In genomic region chr10:67793313-67793712, GRCh38 we compare ENCODE assay signal across 28 cellular contexts. TPM values are rescaled to one million over a fixed set of nuclear protein-coding genes. Genes with fewer than 3 reads are reported as not detected.
A peak's percentile ranks its signal among the peaks of the same experiment; 100 is the strongest.
DNase-seq lines count a peak whose midpoint lies in the region; ATAC-seq, FAIRE-seq and TF ChIP-seq lines count a peak whose summit lies in the region.
"Had no signal": no experiment of that assay in that cellular context is flagged by ENCODE, and none has a peak within 500 bp of the region (broad histone marks: within the 10 kb centered on the region; RNA-seq: fewer than 3 reads in every experiment).

No MANE protein-coding gene starts in this region.

- DNase-seq in activated CD8-positive, alpha-beta T cell treated with anti-CD3 and anti-CD28 coated beads, Interleukin-2, amount 10 ng/mL, durations not matched to agents 7 days and 5 days, result peak; percentile 4
- no peak for DNase-seq in activated CD8-positive, alpha-beta T cell treated with anti-CD3 and anti-CD28 coated beads for 36 hours
- no peak for DNase-seq in HEK293T (ENCODE audit: extremely low spot score)
- peak; percentile 33 for DNase-seq in bronchial epithelial cell (ENCODE audit: low read depth)
- peak; percentile 50 for DNase-seq in renal cortical epithelial cell (ENCODE audit: low read depth)
- DNase-seq in WTC11 (ENCODE audit: low spot score), result no peak
- DNase-seq in mucosa of gallbladder (ENCODE audit: low spot score), result no peak
- DNase-seq: activated CD4-positive, alpha-beta T cell treated with anti-CD3 and anti-CD28 coated beads for 4 hours; activated effector memory CD4-positive, alpha-beta T cell treated with anti-CD3 and anti-CD28 coated beads, Interleukin-2, amount 50 U/mL, for 16 hours; activated T-cell treated with anti-CD3 and anti-CD28 coated beads, Interleukin-2, amount 50 U/mL, for 24 hours; DMS 273 treated with DMSO at 0.1 percent for 48 hours; esophagus squamous epithelium; lower lobe of right lung; naive thymus-derived CD8-positive, alpha-beta T cell; NCI-H1092; NCI-H187; nucleus accumbens; SHP77; transverse colon had no signal

- H3K27me3 ChIP-seq in bronchial epithelial cell (ENCODE audit: control insufficient read depth, insufficient read depth, low read length), result no peaks in the 10 kb centered on the region
- H3K27me3 ChIP-seq: BLaER1, esophagus squamous epithelium, transverse colon had no signal

- H3K4me3 Mint-ChIP-seq in activated CD8-positive, alpha-beta T cell treated with anti-CD3 and anti-CD28 coated beads, Interleukin-2, amount 10 ng/mL, durations not matched to agents 7 days and 5 days, result no peak overlapping the region
- H3K4me3 Mint-ChIP-seq in activated CD8-positive, alpha-beta T cell treated with anti-CD3 and anti-CD28 coated beads for 36 hours, result no peak overlapping the region
- H3K4me3 Mint-ChIP-seq in WTC11, result no peak overlapping the region
- H3K4me3 Mint-ChIP-seq: activated T-cell treated with anti-CD3 and anti-CD28 coated beads, Interleukin-2, amount 50 U/mL, for 24 hours; naive thymus-derived CD8-positive, alpha-beta T cell; stimulated activated memory B cell treated with anti-CD40 and anti-IgM and Interleukin-4, amounts not matched to agents 10 μg/mL and 1 μg/mL and 100 μg/mL, for 72 hours had no signal

- no peak for TF ChIP-seq CTCF in activated CD8-positive, alpha-beta T cell treated with anti-CD3 and anti-CD28 coated beads for 36 hours (IDR thresholded peaks at IDR 0.05)
- TF ChIP-seq CTCF in bronchial epithelial cell (IDR thresholded peaks at IDR 0.05; ENCODE audit: insufficient read depth, low read length, severe bottlenecking) (no peak), WTC11 (IDR thresholded peaks at IDR 0.05) (no peak)

- no peaks in the 10 kb centered on the region for H3K9me3 Mint-ChIP-seq in activated CD8-positive, alpha-beta T cell treated with anti-CD3 and anti-CD28 coated beads, Interleukin-2, amount 10 ng/mL, durations not matched to agents 7 days and 5 days (ENCODE audit: insufficient read depth)
- H3K9me3 Mint-ChIP-seq in activated CD8-positive, alpha-beta T cell treated with anti-CD3 and anti-CD28 coated beads for 36 hours, result no peaks in the 10 kb centered on the region
- no peaks in the 10 kb centered on the region for H3K9me3 Mint-ChIP-seq in WTC11
- H3K9me3 Mint-ChIP-seq: activated T-cell treated with anti-CD3 and anti-CD28 coated beads, Interleukin-2, amount 50 U/mL, for 24 hours; naive thymus-derived CD8-positive, alpha-beta T cell; stimulated activated memory B cell treated with anti-CD40 and anti-IgM and Interleukin-4, amounts not matched to agents 10 μg/mL and 1 μg/mL and 100 μg/mL, for 72 hours had no signal

- FAIRE-seq in bronchial epithelial cell (lab: Jason Lieb, UNC), result no peak
- FAIRE-seq: endometrium, frontal cortex, GM12892 had no signal

- H3K27ac Mint-ChIP-seq in activated CD8-positive, alpha-beta T cell treated with anti-CD3 and anti-CD28 coated beads, Interleukin-2, amount 10 ng/mL, durations not matched to agents 7 days and 5 days, result no peak overlapping the region
- H3K27ac Mint-ChIP-seq in activated CD8-positive, alpha-beta T cell treated with anti-CD3 and anti-CD28 coated beads for 36 hours, result no peak overlapping the region
- H3K27ac Mint-ChIP-seq in WTC11, result no peak overlapping the region; the same call in 1 of the 2 replicates
- H3K27ac Mint-ChIP-seq: activated T-cell treated with anti-CD3 and anti-CD28 coated beads, Interleukin-2, amount 50 U/mL, for 24 hours; naive thymus-derived CD8-positive, alpha-beta T cell; stimulated activated memory B cell treated with anti-CD40 and anti-IgM and Interleukin-4, amounts not matched to agents 10 μg/mL and 1 μg/mL and 100 μg/mL, for 72 hours had no signal

- CTCF ChIA-PET in activated CD8-positive, alpha-beta T cell treated with anti-CD3 and anti-CD28 coated beads, Interleukin-2, amount 10 ng/mL, durations not matched to agents 7 days and 5 days (lab: Charles Lee), result no interaction called here
- CTCF ChIA-PET in activated CD8-positive, alpha-beta T cell treated with anti-CD3 and anti-CD28 coated beads for 36 hours (lab: Charles Lee), result no interaction called here
- CTCF ChIA-PET in HEK293T (lab: Yijun Ruan, JAX), result no interaction called here
- CTCF ChIA-PET in WTC11 (lab: Charles Lee), result no interaction called here

- no peak for ATAC-seq in activated CD8-positive, alpha-beta T cell treated with anti-CD3 and anti-CD28 coated beads, Interleukin-2, amount 10 ng/mL, durations not matched to agents 7 days and 5 days
- no peak for ATAC-seq in activated CD8-positive, alpha-beta T cell treated with anti-CD3 and anti-CD28 coated beads for 36 hours
- ATAC-seq in WTC11 (no peak), HG03439 (IDR thresholded peaks at IDR 0.05; ENCODE audit: unreplicated experiment) (no peak)
- ATAC-seq: HCT116; lower lobe of right lung; naive thymus-derived CD8-positive, alpha-beta T cell; Panc1; stimulated activated memory B cell treated with anti-CD40 and anti-IgM and Interleukin-4, amounts not matched to agents 10 μg/mL and 1 μg/mL and 100 μg/mL, for 72 hours had no signal

- intact Hi-C loops in activated CD8-positive, alpha-beta T cell treated with anti-CD3 and anti-CD28 coated beads for 36 hours (cut with micrococcal nuclease), result no loop called here

- POLR2A ChIA-PET in activated CD8-positive, alpha-beta T cell treated with anti-CD3 and anti-CD28 coated beads, Interleukin-2, amount 10 ng/mL, durations not matched to agents 7 days and 5 days (lab: Charles Lee), result no interaction called here
- POLR2A ChIA-PET in activated CD8-positive, alpha-beta T cell treated with anti-CD3 and anti-CD28 coated beads for 36 hours (lab: Charles Lee), result no interaction called here
- POLR2A ChIA-PET in HEK293T (lab: Yijun Ruan, JAX) (interaction anchor here (0.8 kb wide), 1 partner anchor 43 kb away, joined by 4 read pairs; no protein-coding TSS in a partner anchor), WTC11 (lab: Charles Lee) (no interaction called here)

- H3K36me3 ChIP-seq in bronchial epithelial cell (ENCODE audit: control insufficient read depth, insufficient read depth, low read length), result no peaks in the 10 kb centered on the region
- H3K36me3 ChIP-seq: BLaER1, esophagus squamous epithelium, lower lobe of right lung, prostate gland, transverse colon had no signal

- no peaks in the 10 kb centered on the region for H3K36me3 Mint-ChIP-seq in activated CD8-positive, alpha-beta T cell treated with anti-CD3 and anti-CD28 coated beads, Interleukin-2, amount 10 ng/mL, durations not matched to agents 7 days and 5 days (ENCODE audit: low read depth)
- no peaks in the 10 kb centered on the region for H3K36me3 Mint-ChIP-seq in activated CD8-positive, alpha-beta T cell treated with anti-CD3 and anti-CD28 coated beads for 36 hours (ENCODE audit: low read depth)
- H3K36me3 Mint-ChIP-seq in WTC11, result no peaks in the 10 kb centered on the region
- H3K36me3 Mint-ChIP-seq: naive thymus-derived CD8-positive, alpha-beta T cell; stimulated activated memory B cell treated with anti-CD40 and anti-IgM and Interleukin-4, amounts not matched to agents 10 μg/mL and 1 μg/mL and 100 μg/mL, for 72 hours had no signal

- no peak overlapping the region for H3K4me3 ChIP-seq in bronchial epithelial cell (ENCODE audit: low read depth, low read length)
- H3K4me3 ChIP-seq: BLaER1, esophagus squamous epithelium, lower lobe of right lung, prostate gland, transverse colon had no signal

- peaks cover 31% of the 10 kb centered on the region for H3K4me1 Mint-ChIP-seq in activated CD8-positive, alpha-beta T cell treated with anti-CD3 and anti-CD28 coated beads, Interleukin-2, amount 10 ng/mL, durations not matched to agents 7 days and 5 days (ENCODE audit: low read depth)
- peaks cover 28% of the 10 kb centered on the region for H3K4me1 Mint-ChIP-seq in activated CD8-positive, alpha-beta T cell treated with anti-CD3 and anti-CD28 coated beads for 36 hours (ENCODE audit: low read depth)
- peaks cover 46% of the 10 kb centered on the region for H3K4me1 Mint-ChIP-seq in WTC11

- no peaks in the 10 kb centered on the region for H3K27me3 Mint-ChIP-seq in activated CD8-positive, alpha-beta T cell treated with anti-CD3 and anti-CD28 coated beads, Interleukin-2, amount 10 ng/mL, durations not matched to agents 7 days and 5 days (ENCODE audit: low read depth)
- H3K27me3 Mint-ChIP-seq in activated CD8-positive, alpha-beta T cell treated with anti-CD3 and anti-CD28 coated beads for 36 hours, result no peaks in the 10 kb centered on the region
- no peaks in the 10 kb centered on the region for H3K27me3 Mint-ChIP-seq in WTC11 (ENCODE audit: low read depth)
- H3K27me3 Mint-ChIP-seq: activated T-cell treated with anti-CD3 and anti-CD28 coated beads, Interleukin-2, amount 50 U/mL, for 24 hours; stimulated activated memory B cell treated with anti-CD40 and anti-IgM and Interleukin-4, amounts not matched to agents 10 μg/mL and 1 μg/mL and 100 μg/mL, for 72 hours had no signal

TF ChIP-seq in HEK293T, 16 proteins besides CTCF, POLR2A, EP300 and RAD21 (continues in another document):
- TF ChIP-seq LEF1 (IDR thresholded peaks at IDR 0.05; ENCODE audit: borderline replicate concordance), result no peak
- TF ChIP-seq FOXK2 (IDR thresholded peaks at IDR 0.05), result peak; percentile 51; the same call in 1 of the 2 replicates

TF ChIP-seq in WTC11, 78 proteins besides CTCF, POLR2A, EP300 and RAD21 (continues in another document):
- TF ChIP-seq ATF1 (CRISPR knock-in tag; IDR thresholded peaks at IDR 0.05), result no peak
- TF ChIP-seq NR1H2 (CRISPR knock-in tag; IDR thresholded peaks at IDR 0.05), result no peak
- no peak for TF ChIP-seq ZBTB21 (CRISPR knock-in tag; IDR thresholded peaks at IDR 0.05; ENCODE audit: borderline replicate concordance)
- no peak for TF ChIP-seq PRRX2 (CRISPR knock-in tag; IDR thresholded peaks at IDR 0.05)
- TF ChIP-seq ZNF138 (CRISPR knock-in tag; conservative IDR thresholded peaks at IDR 0.05), result no peak
- no peak for TF ChIP-seq ZNF396 (CRISPR knock-in tag; IDR thresholded peaks at IDR 0.05; ENCODE audit: borderline replicate concordance)
- no peak for TF ChIP-seq FOXP1 (CRISPR knock-in tag; IDR thresholded peaks at IDR 0.05; ENCODE audit: borderline replicate concordance)

RNA-seq across cellular contexts. Expression of gene DNAJC12, which starts 44.7 kb away (rescaled TPM):
- 1 to 10 TPM; 2.6 to 3.0 TPM for total RNA-seq in activated CD8-positive, alpha-beta T cell treated with anti-CD3 and anti-CD28 coated beads, Interleukin-2, amount 10 ng/mL, durations not matched to agents 7 days and 5 days
- total RNA-seq in activated CD8-positive, alpha-beta T cell treated with anti-CD3 and anti-CD28 coated beads for 36 hours, result 10 to 100 TPM; 29.1 to 32.5 TPM
- total RNA-seq in bronchial epithelial cell (0.26 TPM in 1 of 2 replicates, not detected in the other), renal cortical epithelial cell (3.0 and 13.3 TPM in 2 replicates), WTC11 (2021) (0.94 to 1.8 TPM (median 1.5 TPM) in 3 replicates), mucosa of gallbladder (11.7 TPM)
- total RNA-seq: naive thymus-derived CD8-positive, alpha-beta T cell had no signal

Comparison
In these comparisons a context has a peak if more than half of its experiments do, and no peak if none do; other contexts are left out.
1. DNase-seq: peak in activated CD8-positive, alpha-beta T cell treated with anti-CD3 and anti-CD28 coated beads, Interleukin-2, amount 10 ng/mL, durations not matched to agents 7 days and 5 days (single experiment), bronchial epithelial cell (single experiment) and renal cortical epithelial cell (single experiment); none in activated CD8-positive, alpha-beta T cell treated with anti-CD3 and anti-CD28 coated beads for 36 hours (single experiment), HEK293T (single experiment), WTC11 (single experiment) and mucosa of gallbladder (single experiment).